ENCODE assay signal across 26 cellular contexts in genomic region chr4:153408932-153409331, GRCh38.
"Had no signal": no experiment of that assay in that cellular context is flagged by ENCODE, and none has a peak within 500 bp of the region (broad histone marks: within the 10 kb centered on the region; RNA-seq: fewer than 3 reads in every experiment).

No MANE protein-coding gene starts in this region.

- H3K9me3 ChIP-seq: breast epithelium had no signal

- ATAC-seq: activated naive CD4-positive, alpha-beta T cell treated with anti-CD3 and anti-CD28 coated beads, Interleukin-2, amount 50 U/mL, for 72 hours; activated naive CD8-positive, alpha-beta T cell treated with anti-CD3 and anti-CD28 coated beads, Interleukin-2, amount 50 U/mL, for 24 hours; activated T-cell treated with anti-CD3 and anti-CD28 coated beads, Interleukin-2, amount 50 U/mL, for 4 hours; Panc1; T-helper 17 cell had no signal

- H3K36me3 ChIP-seq: breast epithelium had no signal

- H3K4me1 ChIP-seq: breast epithelium had no signal

- H3K9me3 Mint-ChIP-seq: activated CD4-positive, alpha-beta T cell treated with anti-CD3 and anti-CD28 coated beads, Interleukin-2, amount 10 ng/mL, durations not matched to agents 24 days and 14 days; activated naive CD8-positive, alpha-beta T cell treated with anti-CD3 and anti-CD28 coated beads, Interleukin-2, amount 50 U/mL, for 24 hours; activated T-cell treated with anti-CD3 and anti-CD28 coated beads, Interleukin-2, amount 50 U/mL, for 4 hours had no signal

- H3K27ac Mint-ChIP-seq: activated B cell treated with CpG ODN at 0.5 μM for 24 hours; activated CD4-positive, alpha-beta T cell treated with anti-CD3 and anti-CD28 coated beads, Interleukin-2, amount 10 ng/mL, durations not matched to agents 24 days and 14 days; activated naive CD4-positive, alpha-beta T cell treated with anti-CD3 and anti-CD28 coated beads, Interleukin-2, amount 50 U/mL, for 72 hours; activated naive CD8-positive, alpha-beta T cell treated with anti-CD3 and anti-CD28 coated beads, Interleukin-2, amount 50 U/mL, for 24 hours; T-helper 17 cell had no signal

- H3K4me3 ChIP-seq: breast epithelium had no signal

- H3K4me3 Mint-ChIP-seq: activated B cell treated with CpG ODN at 0.5 μM for 24 hours; activated CD4-positive, alpha-beta T cell treated with anti-CD3 and anti-CD28 coated beads, Interleukin-2, amount 10 ng/mL, durations not matched to agents 24 days and 14 days; activated naive CD8-positive, alpha-beta T cell treated with anti-CD3 and anti-CD28 coated beads, Interleukin-2, amount 50 U/mL, for 24 hours; activated T-cell treated with anti-CD3 and anti-CD28 coated beads, Interleukin-2, amount 50 U/mL, for 4 hours; T-helper 17 cell had no signal

- H3K4me1 Mint-ChIP-seq: activated B cell treated with CpG ODN at 0.5 μM for 24 hours had no signal

- H3K27me3 Mint-ChIP-seq: activated B cell treated with CpG ODN at 0.5 μM for 24 hours; activated CD4-positive, alpha-beta T cell treated with anti-CD3 and anti-CD28 coated beads, Interleukin-2, amount 10 ng/mL, durations not matched to agents 24 days and 14 days; activated naive CD8-positive, alpha-beta T cell treated with anti-CD3 and anti-CD28 coated beads, Interleukin-2, amount 50 U/mL, for 24 hours; T-helper 17 cell had no signal

- H3K27ac ChIP-seq: breast epithelium had no signal

- FAIRE-seq: TTC549 had no signal

- H3K27me3 ChIP-seq: breast epithelium had no signal

- DNase-seq: activated B cell treated with CpG ODN at 0.5 μM for 24 hours; activated CD4-positive, alpha-beta T cell treated with anti-CD3 and anti-CD28 coated beads for 1 hour; activated CD4-positive, alpha-beta T cell treated with anti-CD3 and anti-CD28 coated beads, Interleukin-2, amount 10 ng/mL, durations not matched to agents 24 days and 14 days; activated CD4-positive, alpha-beta T cell treated with anti-CD3 and anti-CD28 coated beads, Interleukin-2, amount 50 U/mL, for 48 hours; activated CD8-positive, alpha-beta memory T cell treated with anti-CD3 and anti-CD28 coated beads for 24 hours; activated effector memory CD4-positive, alpha-beta T cell treated with anti-CD3 and anti-CD28 coated beads, Interleukin-2, amount 50 U/mL, for 16 hours; activated naive CD4-positive, alpha-beta T cell treated with Interleukin-2 at 50 U/mL for 16 hours; activated naive CD8-positive, alpha-beta T cell treated with anti-CD3 and anti-CD28 coated beads, Interleukin-2, amount 50 U/mL, for 24 hours; activated T-cell treated with anti-CD3 and anti-CD28 coated beads, Interleukin-2, amount 50 U/mL, for 4 hours; amygdala; central memory CD4-positive, alpha-beta T cell; KG1; NCI-H1048; NCI-H146; NCI-H187 treated with DMSO at 0.1 percent for 48 hours; NCI-H2171; NCI-H2227 treated with DMSO at 0.1 percent for 48 hours; NCI-H526 treated with DMSO at 0.1 percent for 48 hours; RPMI8226; SHP77; T-helper 17 cell; T1000 had no signal
